ENCODE assay signal across 16 cellular contexts in genomic region chr20:50496773-50497375, GRCh38. TPM values are rescaled to one million over a fixed set of nuclear protein-coding genes. Genes with fewer than 3 reads are reported as not detected.
DNase-seq lines count a peak whose midpoint lies in the region; ATAC-seq and TF ChIP-seq lines count a peak whose summit lies in the region.
"Had no signal": no experiment of that assay in that cellular context is flagged by ENCODE, and none has a peak within 500 bp of the region (broad histone marks: within the 10 kb centered on the region; RNA-seq: fewer than 3 reads in every experiment).

No MANE protein-coding gene starts in this region.

- CTCF ChIA-PET in HCT116 (lab: Charles Lee) = no interaction called here

- H3K9me2 ChIP-seq in HCT116 (ENCODE audit: insufficient read depth) = no peaks in the 10 kb centered on the region

- RAD21 ChIA-PET in HCT116 (lab: Charles Lee; ENCODE audit: low non-redundant PET in 1 of 2, low total read pairs in 2 of 2, uncharacterized antibody in 2 of 2, unreplicated experiment in 2 of 2) = no interaction called here

- no peaks in the 10 kb centered on the region for H3K79me2 ChIP-seq in HCT116 (ENCODE audit: insufficient read depth, low read length)

- no peak for TF ChIP-seq POLR2A in HCT116 (IDR thresholded peaks at IDR 0.05; ENCODE audit: borderline replicate concordance, extremely low read depth, insufficient read depth, insufficient read length)

- no TSS peak for BruUV-seq in HCT116 (replicated peaks; lab: Mats Ljungman, UMichigan)

- H3K9ac ChIP-seq in HCT116 (ENCODE audit: low read length) = peak overlapping the region; percentile 22; the same call in 1 of the 2 replicates

- peak overlapping the region; percentile 86 for H2AFZ ChIP-seq in HCT116 (ENCODE audit: low read depth, low read length, poor library complexity, severe bottlenecking)

- no peaks in the 10 kb centered on the region for H3K9me3 Mint-ChIP-seq in dendritic cell treated with granulocyte-macrophage colony-stimulating factor and Interleukin-4, amounts not matched to agents 40 ng/mL and 50 ng/mL, for 4 days
- H3K9me3 Mint-ChIP-seq in stimulated activated naive B cell treated with anti-CD40 and anti-IgM and Interleukin-4, amounts not matched to agents 10 μg/mL and 1 μg/mL and 100 μg/mL, for 72 hours = peaks cover 0 to 2% of the 10 kb centered on the region in 2 donors

- H3K36me3 ChIP-seq in HCT116 (ENCODE audit: control insufficient read depth in 1 of 2, insufficient read depth in 2 of 2, low read length in 2 of 2) = no peaks in the 10 kb centered on the region
- H3K36me3 ChIP-seq: thyroid gland had no signal

- no peak overlapping the region for H3K4me3 Mint-ChIP-seq in dendritic cell treated with granulocyte-macrophage colony-stimulating factor and Interleukin-4, amounts not matched to agents 40 ng/mL and 50 ng/mL, for 4 days
- H3K4me3 Mint-ChIP-seq in stimulated activated naive B cell treated with anti-CD40 and anti-IgM and Interleukin-4, amounts not matched to agents 10 μg/mL and 1 μg/mL and 100 μg/mL, for 72 hours = no peak overlapping the region
- H3K4me3 Mint-ChIP-seq: CD4-positive, alpha-beta memory T cell had no signal

- H4K20me1 ChIP-seq in HCT116 (ENCODE audit: insufficient read depth) = no peaks in the 10 kb centered on the region

- TF ChIP-seq RAD21 in HCT116 (IDR thresholded peaks at IDR 0.05; ENCODE audit: low read depth) = no peak

- no peak overlapping the region for H3K4me3 ChIP-seq in HCT116 (replicated peaks in 1 of 2; ENCODE audit: low read depth in 1 of 2, low read length in 2 of 2)
- H3K4me3 ChIP-seq: thyroid gland had no signal

- intact Hi-C loops in HCT116 (cut with micrococcal nuclease) = no loop called here
- intact Hi-C loops in dendritic cell treated with granulocyte-macrophage colony-stimulating factor and Interleukin-4, amounts not matched to agents 40 ng/mL and 50 ng/mL, for 4 days (cut with micrococcal nuclease) = no loop called here

- TF ChIP-seq CTCF in HCT116 (IDR thresholded peaks at IDR 0.05 in 2 of 3, conservative IDR thresholded peaks at IDR 0.05 in 1 of 3; ENCODE audit: borderline replicate concordance in 1 of 3, insufficient read depth in 1 of 3, low read depth in 2 of 3, low read length in 2 of 3) = no peak

- peaks cover 6% of the 10 kb centered on the region for H3K27me3 Mint-ChIP-seq in dendritic cell treated with granulocyte-macrophage colony-stimulating factor and Interleukin-4, amounts not matched to agents 40 ng/mL and 50 ng/mL, for 4 days
- no peaks in the 10 kb centered on the region for H3K27me3 Mint-ChIP-seq in stimulated activated naive B cell treated with anti-CD40 and anti-IgM and Interleukin-4, amounts not matched to agents 10 μg/mL and 1 μg/mL and 100 μg/mL, for 72 hours
- H3K27me3 Mint-ChIP-seq: CD4-positive, alpha-beta memory T cell had no signal

- DNase-seq in HCT116 (ENCODE audit: low read depth, low spot score) (no peak), NOMO-1 treated with dmso at 0.1 percent for 144 hours (lab: John Stamatoyannopoulos, UW; ENCODE audit: unreplicated experiment) (peak; percentile 21), KG1 (lab: John Stamatoyannopoulos, UW) (no peak), H4 (ENCODE audit: low spot score) (no peak)
- DNase-seq in stimulated activated naive B cell treated with anti-CD40 and anti-IgM and Interleukin-4, amounts not matched to agents 10 μg/mL and 1 μg/mL and 100 μg/mL, for 72 hours = no peak
- DNase-seq: activated CD4-positive, alpha-beta T cell treated with anti-CD3 and anti-CD28 coated beads, Interleukin-2, amount 50 U/mL, for 1 hour; amniotic stem cell; CD4-positive, alpha-beta memory T cell; hypothalamus; NCI-H1436 treated with DMSO at 0.1 percent for 48 hours; NCI-H524; SHP77 treated with DMSO at 0.1 percent for 48 hours; thyroid gland had no signal

- H3K27ac ChIP-seq in HCT116 (ENCODE audit: low read depth, low read length) = no peak overlapping the region
- H3K27ac ChIP-seq: thyroid gland had no signal

- H3K4me1 Mint-ChIP-seq in dendritic cell treated with granulocyte-macrophage colony-stimulating factor and Interleukin-4, amounts not matched to agents 40 ng/mL and 50 ng/mL, for 4 days (ENCODE audit: low read depth) = peaks cover 47% of the 10 kb centered on the region
- peaks cover 39 to 72% of the 10 kb centered on the region in 2 donors for H3K4me1 Mint-ChIP-seq in stimulated activated naive B cell treated with anti-CD40 and anti-IgM and Interleukin-4, amounts not matched to agents 10 μg/mL and 1 μg/mL and 100 μg/mL, for 72 hours

- no peaks in the 10 kb centered on the region for H3K36me3 Mint-ChIP-seq in dendritic cell treated with granulocyte-macrophage colony-stimulating factor and Interleukin-4, amounts not matched to agents 40 ng/mL and 50 ng/mL, for 4 days (ENCODE audit: low read depth)
- peaks cover 0 to 6% of the 10 kb centered on the region in 2 donors for H3K36me3 Mint-ChIP-seq in stimulated activated naive B cell treated with anti-CD40 and anti-IgM and Interleukin-4, amounts not matched to agents 10 μg/mL and 1 μg/mL and 100 μg/mL, for 72 hours
- H3K36me3 Mint-ChIP-seq: CD4-positive, alpha-beta memory T cell had no signal

- no peaks in the 10 kb centered on the region for H3K27me3 ChIP-seq in HCT116 (ENCODE audit: insufficient read depth, low read length)
- H3K27me3 ChIP-seq: thyroid gland had no signal

- ATAC-seq in HCT116 = no peak
- no peak for ATAC-seq in stimulated activated naive B cell treated with anti-CD40 and anti-IgM and Interleukin-4, amounts not matched to agents 10 μg/mL and 1 μg/mL and 100 μg/mL, for 72 hours (replicated peaks)
- ATAC-seq in GM18867 (IDR thresholded peaks at IDR 0.05; ENCODE audit: unreplicated experiment) = no peak
- ATAC-seq: left lobe of liver had no signal

- H3K4me2 ChIP-seq in HCT116 (ENCODE audit: low read length) = peak overlapping the region; percentile 39

- POLR2A ChIA-PET in HCT116 (lab: Charles Lee) = no interaction called here

- H3K4me1 ChIP-seq in HCT116 (ENCODE audit: control insufficient read depth in 1 of 2, insufficient read depth in 2 of 2, low read length in 2 of 2) = peaks cover 18 to 68% of the 10 kb centered on the region in 2 experiments

- H3K27ac Mint-ChIP-seq in dendritic cell treated with granulocyte-macrophage colony-stimulating factor and Interleukin-4, amounts not matched to agents 40 ng/mL and 50 ng/mL, for 4 days = peak overlapping the region; percentile 75
- H3K27ac Mint-ChIP-seq in stimulated activated naive B cell treated with anti-CD40 and anti-IgM and Interleukin-4, amounts not matched to agents 10 μg/mL and 1 μg/mL and 100 μg/mL, for 72 hours = peak overlapping the region; percentile 85
- H3K27ac Mint-ChIP-seq: CD4-positive, alpha-beta memory T cell had no signal

- no peaks in the 10 kb centered on the region for H3K9me3 ChIP-seq in HCT116 (ENCODE audit: control insufficient read depth in 1 of 2, insufficient read depth in 1 of 2, low read depth in 1 of 2, low read length in 2 of 2)
- H3K9me3 ChIP-seq: thyroid gland had no signal

TF ChIP-seq in HCT116, 20 proteins besides CTCF, POLR2A, EP300 and RAD21 (continues in another document):
- TF ChIP-seq CEBPB (IDR thresholded peaks at IDR 0.05; ENCODE audit: low read depth) (no peak), EGR1 (IDR thresholded peaks at IDR 0.05; ENCODE audit: low read depth) (no peak), ZFX (IDR thresholded peaks at IDR 0.05) (no peak), ZBTB33 (IDR thresholded peaks at IDR 0.05; ENCODE audit: extremely low read depth, insufficient replicate concordance, low read length) (no peak), CBX3 (IDR thresholded peaks at IDR 0.05; ENCODE audit: low read depth) (no peak), EZH2 (IDR thresholded peaks at IDR 0.05) (no peak), SP1 (IDR thresholded peaks at IDR 0.05; ENCODE audit: low read depth) (no peak), MAX (IDR thresholded peaks at IDR 0.05) (no peak), SRF (IDR thresholded peaks at IDR 0.05; ENCODE audit: low read depth) (no peak), YY1 (IDR thresholded peaks at IDR 0.05; ENCODE audit: extremely low read depth, insufficient replicate concordance, low read depth, low read length) (no peak)

RNA-seq across cellular contexts. Expression of gene PTPN1, which starts 13.3 kb away (rescaled TPM):
- 47.5 TPM for total RNA-seq in HCT116 (2021; ENCODE audit: unreplicated experiment)
- polyA plus RNA-seq in HCT116 (2012) = 28.6 and 33.0 TPM in 2 replicates
- 22.8 TPM in 2 replicates for total RNA-seq in H4 (2014; rRNA removed; shearing (Covaris generic))
